8 cellular contexts compared by ENCODE assay signal in genomic region chr14:103519837-103520212, GRCh38. TPM values are rescaled to one million over a fixed set of nuclear protein-coding genes. Genes with fewer than 3 reads are reported as not detected.
DNase-seq lines count a peak whose midpoint lies in the region; ATAC-seq and TF ChIP-seq lines count a peak whose summit lies in the region.

No MANE protein-coding gene starts in this region.

- TF ChIP-seq CTCF in Panc1 (IDR thresholded peaks at IDR 0.05): no peak
- TF ChIP-seq CTCF in esophagus squamous epithelium (IDR thresholded peaks at IDR 0.05): no peak
- no peak for TF ChIP-seq CTCF in GM10266 (IDR thresholded peaks at IDR 0.05; ENCODE audit: control insufficient read depth, insufficient read depth, low read depth, missing control alignments)

- DNase-seq in DMS114 treated with DMSO at 0.1 percent for 48 hours (lab: John Stamatoyannopoulos, UW; ENCODE audit: unreplicated experiment) (peak; percentile 24), Panc1 (ENCODE audit: low read depth, low spot score) (no peak), esophagus squamous epithelium (lab: John Stamatoyannopoulos, UW) (no peak), posterior vena cava (ENCODE audit: low spot score) (peak; percentile 84), amniotic stem cell (lab: John Stamatoyannopoulos, UW) (no peak), COR-L47 (lab: John Stamatoyannopoulos, UW) (no peak), GM10266 (ENCODE audit: extremely low spot score) (no peak), T1000 (lab: John Stamatoyannopoulos, UW) (no peak)

- CTCF ChIA-PET in Panc1 (lab: Charles Lee): no interaction called here

- in situ Hi-C loops in Panc1 (cut with HindIII; ENCODE audit: low pct_unique_long_range_greater_than_20kb, low sequenced_read_pairs): no loop called here

- H3K4me3 ChIP-seq in Panc1 (ENCODE audit: low read depth in 2 of 2, low read length in 2 of 2): peak overlapping the region in 1 of 2 experiments; percentile 50; a peak in 1 of 4 replicates
- no peak overlapping the region for H3K4me3 ChIP-seq in esophagus squamous epithelium

- H3K27ac ChIP-seq in Panc1 (ENCODE audit: low read length) (peak overlapping the region; percentile 80), esophagus squamous epithelium (peak overlapping the region in 3 of 4 donors; percentile 79 to 93 (median 88))

- H3K9me3 ChIP-seq in Panc1 (ENCODE audit: control insufficient read depth, insufficient read depth, low read depth, low read length) (no peaks in the 10 kb centered on the region), esophagus squamous epithelium (no peaks in the 10 kb centered on the region)

- ATAC-seq in Panc1: no peak

- H3K36me3 ChIP-seq in Panc1 (ENCODE audit: control insufficient read depth, insufficient read depth, low read length): no peaks in the 10 kb centered on the region; the same call in 1 of the 2 replicates
- H3K36me3 ChIP-seq in esophagus squamous epithelium: no peaks in the 10 kb centered on the region

- peaks cover 45% of the 10 kb centered on the region for H3K4me1 ChIP-seq in Panc1 (ENCODE audit: control insufficient read depth, insufficient read depth, low read length)
- H3K4me1 ChIP-seq in esophagus squamous epithelium: peaks cover 42 to 85% (median 52%) of the 10 kb centered on the region in 3 donors

- H3K27me3 ChIP-seq in Panc1 (ENCODE audit: control insufficient read depth, insufficient read depth, low read length): no peaks in the 10 kb centered on the region
- H3K27me3 ChIP-seq in esophagus squamous epithelium: peaks cover 0 to 30% (median 0%) of the 10 kb centered on the region in 4 donors

- TSS peak; percentile 97 for BruUV-seq in Panc1 (replicated peaks; lab: Mats Ljungman, UMichigan)

- WGBS in esophagus squamous epithelium, 2 donors: 46 to 56% methylated on average over 7 to 12 of the region's 22 CpGs

- no peak for TF ChIP-seq POLR2A in esophagus squamous epithelium (IDR thresholded peaks at IDR 0.05)

- intact Hi-C loops in Panc1 (cut with micrococcal nuclease; ENCODE audit: unreplicated experiment) (no loop called here), esophagus squamous epithelium (cut with DNase I) (no loop called here), posterior vena cava (cut with DNase I) (loop anchor here (2.0 to 5.0 kb wide), 2 partner anchors 27 to 32 kb away; no protein-coding TSS in a partner anchor)

- POLR2A ChIA-PET in Panc1 (lab: Charles Lee): interaction anchor here (1.1 kb wide), 1 partner anchor 19 kb away, joined by 4 read pairs; no protein-coding TSS in a partner anchor

RNA-seq across cellular contexts. Expression of gene CKB, which starts 2.8 kb away (rescaled TPM):
- total RNA-seq in Panc1 (2021; ENCODE audit: unreplicated experiment): 436 TPM
- polyA plus RNA-seq in Panc1 (2012; ENCODE audit: insufficient read length): 1,631 TPM
- 100 to 1,000 TPM in 1 of 4 donors, 10 to 100 TPM in 3; 27.2 to 204 (median 37.6) TPM for total RNA-seq in esophagus squamous epithelium
- 100 to 1,000 TPM; 354 to 709 TPM for total RNA-seq in posterior vena cava

RNA-seq across cellular contexts. Expression of gene TRMT61A, which starts 9.2 kb away (rescaled TPM):
- total RNA-seq in Panc1 (2021; ENCODE audit: unreplicated experiment): 22.9 TPM
- polyA plus RNA-seq in Panc1 (2012; ENCODE audit: insufficient read length): 23.8 TPM
- 10 to 100 TPM in 2 of 4 donors, 1 to 10 TPM in 2; 7.7 to 20.6 (median 9.9) TPM for total RNA-seq in esophagus squamous epithelium
- 10 to 100 TPM; 16.2 to 18.0 TPM for total RNA-seq in posterior vena cava

RNA-seq across cellular contexts. Expression of gene BAG5, which starts 42.6 kb away (rescaled TPM):
- total RNA-seq in Panc1 (2021; ENCODE audit: unreplicated experiment): 22.5 TPM
- 9.1 TPM for polyA plus RNA-seq in Panc1 (2012; ENCODE audit: insufficient read length)
- total RNA-seq in esophagus squamous epithelium: 10 to 100 TPM; 24.8 to 32.4 (median 28.5) TPM
- total RNA-seq in posterior vena cava: 10 to 100 TPM; 29.0 to 30.4 TPM

RNA-seq across cellular contexts. Expression of gene COA8, which starts 42.9 kb away (rescaled TPM):
- total RNA-seq in Panc1 (2021; ENCODE audit: unreplicated experiment): 42.2 TPM
- 34.1 TPM for polyA plus RNA-seq in Panc1 (2012; ENCODE audit: insufficient read length)
- total RNA-seq in esophagus squamous epithelium: 10 to 100 TPM; 18.2 to 28.7 (median 22.7) TPM
- 10 to 100 TPM; 33.9 to 40.3 TPM for total RNA-seq in posterior vena cava

Comparison
In these comparisons a context has a peak if more than half of its experiments do, and no peak if none do; other contexts are left out.
1. DNase-seq: peak in DMS114 treated with DMSO at 0.1 percent for 48 hours (single experiment) and posterior vena cava (single experiment); none in Panc1 (single experiment), esophagus squamous epithelium (single experiment), amniotic stem cell (single experiment), COR-L47 (single experiment), GM10266 (single experiment) and T1000 (single experiment).
2. intact Hi-C loops: an anchor here in posterior vena cava (2.0 to 5.0 kb wide); none called in Panc1 and esophagus squamous epithelium.